Comparison of ENCODE assay signal across 22 cellular contexts in genomic region chr18:67511840-67512239, GRCh38.
"Had no signal": no experiment of that assay in that cellular context is flagged by ENCODE, and none has a peak within 500 bp of the region (broad histone marks: within the 10 kb centered on the region; RNA-seq: fewer than 3 reads in every experiment).

No MANE protein-coding gene starts in this region.

- H3K4me3 Mint-ChIP-seq: activated naive CD8-positive, alpha-beta T cell treated with anti-CD3 and anti-CD28 coated beads for 36 hours; activated T-cell treated with anti-CD3 and anti-CD28 coated beads, Interleukin-2, amount 50 U/mL, for 4 hours; immature natural killer cell; naive thymus-derived CD8-positive, alpha-beta T cell; stimulated activated naive CD8-positive, alpha-beta T cell treated with anti-CD3 and anti-CD28 coated beads, Interleukin-15, amount 100 ng/mL, for 72 hours had no signal

- DNase-seq: activated CD4-positive, alpha-beta T cell treated with anti-CD3 and anti-CD28 coated beads for 1 hour; activated CD4-positive, alpha-beta T cell treated with anti-CD3 and anti-CD28 coated beads, Interleukin-2, amount 50 U/mL, for 4 hours; activated CD8-positive, alpha-beta memory T cell treated with anti-CD3 and anti-CD28 coated beads, Interleukin-2, amount 50 U/mL, for 48 hours; activated naive CD4-positive, alpha-beta T cell treated with Interleukin-2 at 50 U/mL for 16 hours; activated naive CD8-positive, alpha-beta T cell treated with anti-CD3 and anti-CD28 coated beads for 36 hours; activated T-cell treated with anti-CD3 and anti-CD28 coated beads, Interleukin-2, amount 50 U/mL, for 4 hours; cortex of kidney; foreskin keratinocyte; immature natural killer cell; left lung; naive thymus-derived CD8-positive, alpha-beta T cell; psoas muscle; right cardiac atrium; stimulated activated CD4-positive, alpha-beta T cell treated with anti-CD3 and anti-CD28 coated beads, Interleukin-1b, Interleukin-23, amount 100 ng/mL, for 48 hours; stimulated activated naive CD8-positive, alpha-beta T cell treated with anti-CD3 and anti-CD28 coated beads, Interleukin-15, amount 100 ng/mL, for 72 hours; T-helper 1 cell; testis; trophoblast cell; uterus; WERI-Rb-1 had no signal

- H3K9me3 Mint-ChIP-seq: activated T-cell treated with anti-CD3 and anti-CD28 coated beads, Interleukin-2, amount 50 U/mL, for 4 hours; immature natural killer cell; stimulated activated naive CD8-positive, alpha-beta T cell treated with anti-CD3 and anti-CD28 coated beads, Interleukin-15, amount 100 ng/mL, for 72 hours had no signal

- H3K36me3 Mint-ChIP-seq: activated naive CD8-positive, alpha-beta T cell treated with anti-CD3 and anti-CD28 coated beads for 36 hours; immature natural killer cell had no signal

- H3K27ac Mint-ChIP-seq: activated naive CD8-positive, alpha-beta T cell treated with anti-CD3 and anti-CD28 coated beads for 36 hours; immature natural killer cell; stimulated activated naive CD8-positive, alpha-beta T cell treated with anti-CD3 and anti-CD28 coated beads, Interleukin-15, amount 100 ng/mL, for 72 hours had no signal

- H3K27me3 Mint-ChIP-seq: activated naive CD8-positive, alpha-beta T cell treated with anti-CD3 and anti-CD28 coated beads for 36 hours had no signal

- ATAC-seq: activated T-cell treated with anti-CD3 and anti-CD28 coated beads, Interleukin-2, amount 50 U/mL, for 4 hours; foreskin keratinocyte; left lung; naive thymus-derived CD8-positive, alpha-beta T cell; psoas muscle; right cardiac atrium; stimulated activated naive CD8-positive, alpha-beta T cell treated with anti-CD3 and anti-CD28 coated beads, Interleukin-15, amount 100 ng/mL, for 72 hours had no signal

- H3K27ac ChIP-seq: breast epithelium, foreskin keratinocyte, hepatocyte, left lung, psoas muscle, testis, uterus, WERI-Rb-1 had no signal
